ENCODE assay signal across 2 cellular contexts in the genomic region with DNA sequence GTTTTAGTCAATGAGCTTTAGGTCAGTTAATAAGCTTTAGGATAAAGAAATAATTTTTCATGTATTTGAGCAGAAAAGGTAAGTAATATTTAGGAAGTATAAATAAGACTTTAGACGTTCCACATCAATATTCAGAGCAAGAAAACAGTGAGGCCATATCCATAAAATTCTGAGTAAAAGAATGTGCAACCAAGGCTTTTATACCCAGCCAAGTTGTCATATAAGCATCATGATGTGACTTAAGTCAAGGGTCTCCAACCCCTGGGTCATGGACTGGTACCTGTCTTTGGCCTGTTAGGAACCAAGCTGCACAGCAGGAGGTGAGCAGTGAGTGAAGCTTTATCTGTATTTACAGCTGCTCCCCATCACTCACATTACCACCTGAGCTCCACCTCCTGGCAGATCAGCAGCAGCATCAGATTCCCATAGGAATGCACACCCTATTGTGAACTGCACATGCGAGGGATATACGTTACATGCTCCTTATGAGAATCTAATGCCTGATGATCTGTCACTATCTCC.
A peak's percentile ranks its signal among the peaks of the same experiment; 100 is the strongest.
TF ChIP-seq lines count a peak whose summit lies in the region.

No MANE protein-coding gene starts in this region.

TF ChIP-seq in HepG2, 621 proteins besides CTCF, POLR2A, EP300 and RAD21 (continued from another document):
- TF ChIP-seq, protein P1, sequence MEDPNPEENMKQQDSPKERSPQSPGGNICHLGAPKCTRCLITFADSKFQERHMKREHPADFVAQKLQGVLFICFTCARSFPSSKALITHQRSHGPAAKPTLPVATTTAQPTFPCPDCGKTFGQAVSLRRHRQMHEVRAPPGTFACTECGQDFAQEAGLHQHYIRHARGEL (CRISPR knock-in tag; IDR thresholded peaks at IDR 0.05), result no peak

TF ChIP-seq in K562, 482 proteins besides CTCF, POLR2A, EP300 and RAD21 (continued from another document):
- TF ChIP-seq, protein P2, sequence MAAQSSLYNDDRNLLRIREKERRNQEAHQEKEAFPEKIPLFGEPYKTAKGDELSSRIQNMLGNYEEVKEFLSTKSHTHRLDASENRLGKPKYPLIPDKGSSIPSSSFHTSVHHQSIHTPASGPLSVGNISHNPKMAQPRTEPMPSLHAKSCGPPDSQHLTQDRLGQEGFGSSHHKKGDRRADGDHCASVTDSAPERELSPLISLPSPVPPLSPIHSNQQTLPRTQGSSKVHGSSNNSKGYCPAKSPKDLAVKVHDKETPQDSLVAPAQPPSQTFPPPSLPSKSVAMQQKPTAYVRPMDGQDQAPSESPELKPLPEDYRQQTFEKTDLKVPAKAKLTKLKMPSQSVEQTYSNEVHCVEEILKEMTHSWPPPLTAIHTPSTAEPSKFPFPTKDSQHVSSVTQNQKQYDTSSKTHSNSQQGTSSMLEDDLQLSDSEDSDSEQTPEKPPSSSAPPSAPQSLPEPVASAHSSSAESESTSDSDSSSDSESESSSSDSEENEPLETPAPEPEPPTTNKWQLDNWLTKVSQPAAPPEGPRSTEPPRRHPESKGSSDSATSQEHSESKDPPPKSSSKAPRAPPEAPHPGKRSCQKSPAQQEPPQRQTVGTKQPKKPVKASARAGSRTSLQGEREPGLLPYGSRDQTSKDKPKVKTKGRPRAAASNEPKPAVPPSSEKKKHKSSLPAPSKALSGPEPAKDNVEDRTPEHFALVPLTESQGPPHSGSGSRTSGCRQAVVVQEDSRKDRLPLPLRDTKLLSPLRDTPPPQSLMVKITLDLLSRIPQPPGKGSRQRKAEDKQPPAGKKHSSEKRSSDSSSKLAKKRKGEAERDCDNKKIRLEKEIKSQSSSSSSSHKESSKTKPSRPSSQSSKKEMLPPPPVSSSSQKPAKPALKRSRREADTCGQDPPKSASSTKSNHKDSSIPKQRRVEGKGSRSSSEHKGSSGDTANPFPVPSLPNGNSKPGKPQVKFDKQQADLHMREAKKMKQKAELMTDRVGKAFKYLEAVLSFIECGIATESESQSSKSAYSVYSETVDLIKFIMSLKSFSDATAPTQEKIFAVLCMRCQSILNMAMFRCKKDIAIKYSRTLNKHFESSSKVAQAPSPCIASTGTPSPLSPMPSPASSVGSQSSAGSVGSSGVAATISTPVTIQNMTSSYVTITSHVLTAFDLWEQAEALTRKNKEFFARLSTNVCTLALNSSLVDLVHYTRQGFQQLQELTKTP (IDR thresholded peaks at IDR 0.05; ENCODE audit: low read depth in 1 of 2, partially characterized antibody in 2 of 2), result no peak
- TF ChIP-seq FUS (optimal IDR thresholded peaks at IDR 0.05; ENCODE audit: low read depth, low read length) (no peak), RHOXF2B (CRISPR knock-in tag; conservative IDR thresholded peaks at IDR 0.05) (no peak), TCF3 (CRISPR knock-in tag; IDR thresholded peaks at IDR 0.05) (no peak), ZFP1 (CRISPR knock-in tag; IDR thresholded peaks at IDR 0.05) (peak; percentile 93), SMAD4 (CRISPR knock-in tag; conservative IDR thresholded peaks at IDR 0.05) (no peak)
